11 cellular contexts compared by ENCODE assay signal in genomic region chr14:99378782-99379214, GRCh38.
A peak's percentile ranks its signal among the peaks of the same experiment; 100 is the strongest.
DNase-seq lines count a peak whose midpoint lies in the region; ATAC-seq and TF ChIP-seq lines count a peak whose summit lies in the region.
"Had no signal": no experiment of that assay in that cellular context is flagged by ENCODE, and none has a peak within 500 bp of the region (broad histone marks: within the 10 kb centered on the region; RNA-seq: fewer than 3 reads in every experiment).

No MANE protein-coding gene starts in this region.

- no peak overlapping the region for H3K27ac ChIP-seq in trophoblast cell (ENCODE audit: low read depth, low read length)
- H3K27ac ChIP-seq: esophagus squamous epithelium had no signal

- H4K8ac ChIP-seq in trophoblast cell (ENCODE audit: low read depth, low read length) = no peak overlapping the region

- H3K27ac Mint-ChIP-seq in activated T-helper 17 cell treated with anti-CD3 and anti-CD28 coated beads, Interleukin-2, amount 50 U/mL, for 72 hours = no peak overlapping the region

- H3K9ac ChIP-seq in trophoblast cell (ENCODE audit: low read length) = no peak overlapping the region

- H3K4me3 ChIP-seq in choroid plexus epithelial cell (ENCODE audit: low read depth, low read length) = no peak overlapping the region
- no peak overlapping the region for H3K4me3 ChIP-seq in trophoblast cell (ENCODE audit: low read depth, low read length)
- H3K4me3 ChIP-seq: esophagus squamous epithelium had no signal

- H3K4me3 Mint-ChIP-seq in activated T-helper 17 cell treated with anti-CD3 and anti-CD28 coated beads, Interleukin-2, amount 50 U/mL, for 72 hours = no peak overlapping the region

- H3K27me3 ChIP-seq in trophoblast cell (ENCODE audit: insufficient read depth, low read length) = no peaks in the 10 kb centered on the region

- no peaks in the 10 kb centered on the region for H3K36me3 ChIP-seq in trophoblast cell (ENCODE audit: control insufficient read depth in 1 of 2, insufficient read depth in 2 of 2, low read length in 2 of 2)
- H3K36me3 ChIP-seq: esophagus squamous epithelium had no signal

- no peak overlapping the region for H4K91ac ChIP-seq in trophoblast cell (ENCODE audit: low read depth, low read length)

- H3K4me2 ChIP-seq in trophoblast cell (ENCODE audit: low read length) = no peak overlapping the region

- H3K14ac ChIP-seq in trophoblast cell (ENCODE audit: low read length) = peak overlapping the region; percentile 28

- no peak overlapping the region for H2BK5ac ChIP-seq in trophoblast cell (ENCODE audit: low read depth, low read length, poor library complexity)

- no peak overlapping the region for H3K4ac ChIP-seq in trophoblast cell (ENCODE audit: low read depth, low read length)

- no peak overlapping the region for H2AFZ ChIP-seq in trophoblast cell (ENCODE audit: insufficient read depth, low read length, poor library complexity)

- peaks cover 6% of the 10 kb centered on the region for H3K4me1 Mint-ChIP-seq in activated T-helper 17 cell treated with anti-CD3 and anti-CD28 coated beads, Interleukin-2, amount 50 U/mL, for 72 hours

- no peak overlapping the region for H2BK12ac ChIP-seq in trophoblast cell (ENCODE audit: low read length)

- H3K4me1 ChIP-seq in trophoblast cell (ENCODE audit: control insufficient read depth in 1 of 2, insufficient read depth in 2 of 2, low read length in 2 of 2) = peaks cover 4 to 5% of the 10 kb centered on the region in 2 experiments

- H3K79me2 ChIP-seq in trophoblast cell (ENCODE audit: control insufficient read depth, insufficient read depth, low read length, poor library complexity) = no peaks in the 10 kb centered on the region

- no peak overlapping the region for H4K12ac ChIP-seq in trophoblast cell (ENCODE audit: low read depth, low read length)

- no peaks in the 10 kb centered on the region for H3K9me3 Mint-ChIP-seq in activated T-helper 17 cell treated with anti-CD3 and anti-CD28 coated beads, Interleukin-2, amount 50 U/mL, for 72 hours

- no peak overlapping the region for H3K18ac ChIP-seq in trophoblast cell (ENCODE audit: low read length)

- no peak overlapping the region for H2AK5ac ChIP-seq in trophoblast cell (ENCODE audit: low read length)

- H3K36me3 Mint-ChIP-seq in activated T-helper 17 cell treated with anti-CD3 and anti-CD28 coated beads, Interleukin-2, amount 50 U/mL, for 72 hours (ENCODE audit: low read depth) = no peaks in the 10 kb centered on the region

- no peaks in the 10 kb centered on the region for H3K79me1 ChIP-seq in trophoblast cell (ENCODE audit: low read length)

- H3K9me3 ChIP-seq in trophoblast cell (ENCODE audit: insufficient read depth, low read depth, low read length) = no peaks in the 10 kb centered on the region
- H3K9me3 ChIP-seq: esophagus squamous epithelium had no signal

- DNase-seq in EL (peak; percentile 55), NCI-H128 (lab: John Stamatoyannopoulos, UW; ENCODE audit: unreplicated experiment) (peak; percentile 28), choroid plexus epithelial cell (ENCODE audit: low read depth) (peak; percentile 42), trophoblast cell (peak; percentile 48 to 79), GF-D8 (lab: John Stamatoyannopoulos, UW) (no peak), T1000 (lab: John Stamatoyannopoulos, UW) (no peak)
- DNase-seq: activated CD8-positive, alpha-beta memory T cell treated with anti-CD3 and anti-CD28 coated beads for 24 hours; esophagus squamous epithelium; retina; T-helper 1 cell had no signal

- H2BK120ac ChIP-seq in trophoblast cell (ENCODE audit: insufficient read depth, low read length, poor library complexity) = no peak overlapping the region

- no peak overlapping the region for H3K23ac ChIP-seq in trophoblast cell (ENCODE audit: low read length)

- no peak for ATAC-seq in activated T-helper 17 cell treated with anti-CD3 and anti-CD28 coated beads, Interleukin-2, amount 50 U/mL, for 72 hours (replicated peaks)

- WGBS in trophoblast cell (ENCODE audit: extremely low coverage, insufficient coverage, insufficient read length) = no CpG with 5 or more reads among the region's 9 CpGs

- TF ChIP-seq CTCF in choroid plexus epithelial cell (conservative IDR thresholded peaks at IDR 0.05; ENCODE audit: low read depth, low read length) = no peak

- peaks cover 17% of the 10 kb centered on the region for H3K27me3 Mint-ChIP-seq in activated T-helper 17 cell treated with anti-CD3 and anti-CD28 coated beads, Interleukin-2, amount 50 U/mL, for 72 hours

Comparison
In these comparisons a context has a peak if more than half of its experiments do, and no peak if none do; other contexts are left out.
1. DNase-seq: peak in EL (single experiment), NCI-H128 (single experiment), choroid plexus epithelial cell (single experiment) and trophoblast cell (2 of 2); none in GF-D8 (single experiment) and T1000 (single experiment).